In genomic region chr2:176129825-176130152, GRCh38 we compare ENCODE assay signal across 1 cellular context.
TF ChIP-seq lines count a peak whose summit lies in the region.

No MANE protein-coding gene starts in this region.

TF ChIP-seq in GM23338, 12 proteins besides CTCF, POLR2A, EP300 and RAD21 (continued from another document):
- TF ChIP-seq, protein P1, sequence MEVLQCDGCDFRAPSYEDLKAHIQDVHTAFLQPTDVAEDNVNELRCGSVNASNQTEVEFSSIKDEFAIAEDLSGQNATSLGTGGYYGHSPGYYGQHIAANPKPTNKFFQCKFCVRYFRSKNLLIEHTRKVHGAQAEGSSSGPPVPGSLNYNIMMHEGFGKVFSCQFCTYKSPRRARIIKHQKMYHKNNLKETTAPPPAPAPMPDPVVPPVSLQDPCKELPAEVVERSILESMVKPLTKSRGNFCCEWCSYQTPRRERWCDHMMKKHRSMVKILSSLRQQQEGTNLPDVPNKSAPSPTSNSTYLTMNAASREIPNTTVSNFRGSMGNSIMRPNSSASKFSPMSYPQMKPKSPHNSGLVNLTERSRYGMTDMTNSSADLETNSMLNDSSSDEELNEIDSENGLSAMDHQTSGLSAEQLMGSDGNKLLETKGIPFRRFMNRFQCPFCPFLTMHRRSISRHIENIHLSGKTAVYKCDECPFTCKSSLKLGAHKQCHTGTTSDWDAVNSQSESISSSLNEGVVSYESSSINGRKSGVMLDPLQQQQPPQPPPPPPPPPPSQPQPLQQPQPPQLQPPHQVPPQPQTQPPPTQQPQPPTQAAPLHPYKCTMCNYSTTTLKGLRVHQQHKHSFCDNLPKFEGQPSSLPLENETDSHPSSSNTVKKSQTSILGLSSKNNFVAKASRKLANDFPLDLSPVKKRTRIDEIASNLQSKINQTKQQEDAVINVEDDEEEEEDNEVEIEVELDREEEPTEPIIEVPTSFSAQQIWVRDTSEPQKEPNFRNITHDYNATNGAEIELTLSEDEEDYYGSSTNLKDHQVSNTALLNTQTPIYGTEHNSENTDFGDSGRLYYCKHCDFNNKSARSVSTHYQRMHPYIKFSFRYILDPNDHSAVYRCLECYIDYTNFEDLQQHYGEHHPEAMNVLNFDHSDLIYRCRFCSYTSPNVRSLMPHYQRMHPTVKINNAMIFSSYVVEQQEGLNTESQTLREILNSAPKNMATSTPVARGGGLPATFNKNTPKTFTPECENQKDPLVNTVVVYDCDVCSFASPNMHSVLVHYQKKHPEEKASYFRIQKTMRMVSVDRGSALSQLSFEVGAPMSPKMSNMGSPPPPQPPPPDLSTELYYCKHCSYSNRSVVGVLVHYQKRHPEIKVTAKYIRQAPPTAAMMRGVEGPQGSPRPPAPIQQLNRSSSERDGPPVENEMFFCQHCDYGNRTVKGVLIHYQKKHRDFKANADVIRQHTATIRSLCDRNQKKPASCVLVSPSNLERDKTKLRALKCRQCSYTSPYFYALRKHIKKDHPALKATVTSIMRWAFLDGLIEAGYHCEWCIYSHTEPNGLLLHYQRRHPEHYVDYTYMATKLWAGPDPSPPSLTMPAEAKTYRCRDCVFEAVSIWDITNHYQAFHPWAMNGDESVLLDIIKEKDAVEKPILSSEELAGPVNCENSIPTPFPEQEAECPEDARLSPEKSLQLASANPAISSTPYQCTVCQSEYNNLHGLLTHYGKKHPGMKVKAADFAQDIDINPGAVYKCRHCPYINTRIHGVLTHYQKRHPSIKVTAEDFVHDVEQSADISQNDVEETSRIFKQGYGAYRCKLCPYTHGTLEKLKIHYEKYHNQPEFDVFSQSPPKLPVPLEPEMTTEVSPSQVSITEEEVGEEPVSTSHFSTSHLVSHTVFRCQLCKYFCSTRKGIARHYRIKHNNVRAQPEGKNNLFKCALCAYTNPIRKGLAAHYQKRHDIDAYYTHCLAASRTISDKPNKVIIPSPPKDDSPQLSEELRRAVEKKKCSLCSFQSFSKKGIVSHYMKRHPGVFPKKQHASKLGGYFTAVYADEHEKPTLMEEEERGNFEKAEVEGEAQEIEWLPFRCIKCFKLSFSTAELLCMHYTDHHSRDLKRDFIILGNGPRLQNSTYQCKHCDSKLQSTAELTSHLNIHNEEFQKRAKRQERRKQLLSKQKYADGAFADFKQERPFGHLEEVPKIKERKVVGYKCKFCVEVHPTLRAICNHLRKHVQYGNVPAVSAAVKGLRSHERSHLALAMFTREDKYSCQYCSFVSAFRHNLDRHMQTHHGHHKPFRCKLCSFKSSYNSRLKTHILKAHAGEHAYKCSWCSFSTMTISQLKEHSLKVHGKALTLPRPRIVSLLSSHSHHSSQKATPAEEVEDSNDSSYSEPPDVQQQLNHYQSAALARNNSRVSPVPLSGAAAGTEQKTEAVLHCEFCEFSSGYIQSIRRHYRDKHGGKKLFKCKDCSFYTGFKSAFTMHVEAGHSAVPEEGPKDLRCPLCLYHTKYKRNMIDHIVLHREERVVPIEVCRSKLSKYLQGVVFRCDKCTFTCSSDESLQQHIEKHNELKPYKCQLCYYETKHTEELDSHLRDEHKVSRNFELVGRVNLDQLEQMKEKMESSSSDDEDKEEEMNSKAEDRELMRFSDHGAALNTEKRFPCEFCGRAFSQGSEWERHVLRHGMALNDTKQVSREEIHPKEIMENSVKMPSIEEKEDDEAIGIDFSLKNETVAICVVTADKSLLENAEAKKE (CRISPR knock-in tag; IDR thresholded peaks at IDR 0.05), result no peak
- TF ChIP-seq POLR2AphosphoS5 (IDR thresholded peaks at IDR 0.05; ENCODE audit: low read depth), result no peak
